ENCODE assay signal across 18 cellular contexts in genomic region chr1:7313081-7313546, GRCh38.
DNase-seq lines count a peak whose midpoint lies in the region; ATAC-seq and TF ChIP-seq lines count a peak whose summit lies in the region.
"Had no signal": no experiment of that assay in that cellular context is flagged by ENCODE, and none has a peak within 500 bp of the region (broad histone marks: within the 10 kb centered on the region; RNA-seq: fewer than 3 reads in every experiment).

No MANE protein-coding gene starts in this region.

- H3K79me2 ChIP-seq in HCT116 (ENCODE audit: insufficient read depth, low read length) (no peaks in the 10 kb centered on the region), osteoblast (ENCODE audit: insufficient read depth, low read length) (no peaks in the 10 kb centered on the region)

- no peak for TF ChIP-seq POLR2A in HCT116 (IDR thresholded peaks at IDR 0.05; ENCODE audit: borderline replicate concordance, extremely low read depth, insufficient read depth, insufficient read length)

- H3K9me3 ChIP-seq in HCT116 (ENCODE audit: control insufficient read depth in 1 of 2, insufficient read depth in 1 of 2, low read depth in 1 of 2, low read length in 2 of 2) = no peaks in the 10 kb centered on the region
- H3K9me3 ChIP-seq in endodermal cell (ENCODE audit: control insufficient read depth, low read length) = no peaks in the 10 kb centered on the region
- H3K9me3 ChIP-seq in osteoblast (ENCODE audit: low read depth, low read length) = no peaks in the 10 kb centered on the region
- H3K9me3 ChIP-seq in CD4-positive, alpha-beta T cell (ENCODE audit: control insufficient read depth, low read length) = no peaks in the 10 kb centered on the region

- peak overlapping the region; percentile 66 for H3K27ac ChIP-seq in HCT116 (ENCODE audit: low read depth, low read length)
- no peak overlapping the region for H3K27ac ChIP-seq in endodermal cell (ENCODE audit: low read depth, low read length)
- no peak overlapping the region for H3K27ac ChIP-seq in osteoblast (ENCODE audit: low read depth, low read length)
- peak overlapping the region in 3 of 59 donors; percentile 5 to 41 (median 12) for H3K27ac ChIP-seq in dorsolateral prefrontal cortex
- H3K27ac ChIP-seq in CD4-positive, alpha-beta T cell (ENCODE audit: low read depth, low read length) = no peak overlapping the region

- 0 out of 2 replicates have a peak, but pooled peaks have one; percentile 4 for TF ChIP-seq RAD21 in HCT116 (IDR thresholded peaks at IDR 0.05; ENCODE audit: low read depth)

- peaks cover 5% of the 10 kb centered on the region for H3K9me3 Mint-ChIP-seq in endodermal cell
- peaks cover 8% of the 10 kb centered on the region for H3K9me3 Mint-ChIP-seq in CD4-positive, alpha-beta T cell
- peaks cover 10% of the 10 kb centered on the region for H3K9me3 Mint-ChIP-seq in progenitor cell of endocrine pancreas (ENCODE audit: low read depth)
- H3K9me3 Mint-ChIP-seq: activated CD4-positive, alpha-beta T cell treated with anti-CD3 and anti-CD28 coated beads, Interleukin-2, amount 10 ng/mL, durations not matched to agents 24 days and 14 days had no signal

- BruUV-seq in HCT116 (replicated peaks; lab: Mats Ljungman, UMichigan) = no TSS peak

- intact Hi-C loops in HCT116 (cut with micrococcal nuclease) = no loop called here
- intact Hi-C loops in dorsolateral prefrontal cortex (cut with DNase I) = no loop called here
- intact Hi-C loops in CD4-positive, alpha-beta T cell (cut with DNase I, micrococcal nuclease) = no loop called here

- H4K20me1 ChIP-seq in HCT116 (ENCODE audit: insufficient read depth) = no peaks in the 10 kb centered on the region
- no peaks in the 10 kb centered on the region for H4K20me1 ChIP-seq in osteoblast (ENCODE audit: insufficient read depth, low read length)

- POLR2A ChIA-PET in HCT116 (lab: Charles Lee) = interaction anchor here (1.2 kb wide), 1 partner anchor 13 kb away, joined by 3 read pairs; no protein-coding TSS in a partner anchor
- POLR2A ChIA-PET in CD4-positive, alpha-beta T cell (lab: Charles Lee) = no interaction called here

- H3K36me3 Mint-ChIP-seq in endodermal cell (ENCODE audit: low read depth) = no peaks in the 10 kb centered on the region
- no peaks in the 10 kb centered on the region for H3K36me3 Mint-ChIP-seq in CD4-positive, alpha-beta T cell (ENCODE audit: low read depth)
- H3K36me3 Mint-ChIP-seq in progenitor cell of endocrine pancreas (ENCODE audit: insufficient read depth) = no peaks in the 10 kb centered on the region
- H3K36me3 Mint-ChIP-seq: CD8-positive, alpha-beta T cell; IgD-negative memory B cell had no signal

- H3K4me1 ChIP-seq in HCT116 (ENCODE audit: control insufficient read depth in 1 of 2, insufficient read depth in 2 of 2, low read length in 2 of 2) = peaks cover 15 to 29% of the 10 kb centered on the region in 2 experiments; a peak in 3 of 4 replicates
- no peaks in the 10 kb centered on the region for H3K4me1 ChIP-seq in endodermal cell (ENCODE audit: control insufficient read depth, insufficient read depth, low read length)
- H3K4me1 ChIP-seq in osteoblast (ENCODE audit: insufficient read depth, low read length) = peaks cover 4% of the 10 kb centered on the region

- DNase-seq in HCT116 (ENCODE audit: low read depth, low spot score) (no peak), NCI-H748 treated with DMSO at 0.1 percent for 48 hours (lab: John Stamatoyannopoulos, UW) (peak; percentile 2), endodermal cell (peak; percentile 22), osteoblast (ENCODE audit: insufficient read length, low spot score, missing footprints) (no peak), MV-4-11 (lab: John Stamatoyannopoulos, UW) (no peak), dorsolateral prefrontal cortex (no peak), progenitor cell of endocrine pancreas (ENCODE audit: low spot score, unreplicated experiment) (no peak)
- DNase-seq in CD4-positive, alpha-beta T cell = no peak
- DNase-seq: aorta; CD8-positive, alpha-beta T cell; effector memory CD4-positive, alpha-beta T cell; glutamatergic neuron; left cardiac atrium; NCI-H2029 treated with DMSO at 0.1 percent for 48 hours; nephron progenitor cell; T-helper 17 cell had no signal

- H3K4me1 Mint-ChIP-seq in endodermal cell = no peaks in the 10 kb centered on the region
- H3K4me1 Mint-ChIP-seq in CD4-positive, alpha-beta T cell (ENCODE audit: low read depth) = no peaks in the 10 kb centered on the region
- H3K4me1 Mint-ChIP-seq in progenitor cell of endocrine pancreas (ENCODE audit: low read depth) = no peaks in the 10 kb centered on the region
- H3K4me1 Mint-ChIP-seq: activated CD4-positive, alpha-beta T cell treated with anti-CD3 and anti-CD28 coated beads, Interleukin-2, amount 10 ng/mL, durations not matched to agents 24 days and 14 days; IgD-negative memory B cell; T-helper 17 cell had no signal

- H3K4me3 Mint-ChIP-seq in endodermal cell (no peak overlapping the region), progenitor cell of endocrine pancreas (ENCODE audit: low read depth) (no peak overlapping the region)
- no peak overlapping the region for H3K4me3 Mint-ChIP-seq in CD4-positive, alpha-beta T cell
- H3K4me3 Mint-ChIP-seq: activated CD4-positive, alpha-beta T cell treated with anti-CD3 and anti-CD28 coated beads, Interleukin-2, amount 10 ng/mL, durations not matched to agents 24 days and 14 days; CD8-positive, alpha-beta T cell; IgD-negative memory B cell; nephron progenitor cell; T-helper 17 cell had no signal

- H3K27me3 ChIP-seq in HCT116 (ENCODE audit: insufficient read depth, low read length) (no peaks in the 10 kb centered on the region), endodermal cell (ENCODE audit: control insufficient read depth, insufficient read depth, low read length, poor library complexity, severe bottlenecking) (peaks cover 63% of the 10 kb centered on the region), osteoblast (ENCODE audit: insufficient read depth, low read length) (no peaks in the 10 kb centered on the region), dorsolateral prefrontal cortex (no peaks in the 10 kb centered on the region)
- no peaks in the 10 kb centered on the region for H3K27me3 ChIP-seq in CD4-positive, alpha-beta T cell (ENCODE audit: control insufficient read depth, insufficient read depth, low read length)

- no peaks in the 10 kb centered on the region for H3K9me2 ChIP-seq in HCT116 (ENCODE audit: insufficient read depth)

- RAD21 ChIA-PET in HCT116 (lab: Charles Lee; ENCODE audit: low non-redundant PET in 1 of 2, low total read pairs in 2 of 2, uncharacterized antibody in 2 of 2, unreplicated experiment in 2 of 2) = no interaction called here

- no peak for ATAC-seq in HCT116
- ATAC-seq in CD4-positive, alpha-beta T cell (ENCODE audit: poor library complexity) = no peak
- ATAC-seq: CD8-positive, alpha-beta T cell; left cardiac atrium; T-helper 17 cell had no signal

- H3K4me3 ChIP-seq in HCT116 (replicated peaks in 1 of 2; ENCODE audit: low read depth in 1 of 2, low read length in 2 of 2) = no peak overlapping the region
- no peak overlapping the region for H3K4me3 ChIP-seq in endodermal cell (ENCODE audit: low read length)
- no peak overlapping the region for H3K4me3 ChIP-seq in osteoblast (ENCODE audit: insufficient read depth, low read length)
- H3K4me3 ChIP-seq in dorsolateral prefrontal cortex = peak overlapping the region in 2 of 59 donors; percentile 5 to 35

- 83 to 90% methylated on average over 6 to 8 of the region's 8 CpGs for WGBS in endodermal cell (ENCODE audit: insufficient coverage in 1 of 2, insufficient read length in 1 of 2), 2 experiments

- no peak overlapping the region for H2AFZ ChIP-seq in HCT116 (ENCODE audit: low read depth, low read length, poor library complexity, severe bottlenecking)
- peak overlapping the region; percentile 44 for H2AFZ ChIP-seq in osteoblast (ENCODE audit: low read length)

- H3K9ac ChIP-seq in HCT116 (ENCODE audit: low read length) = no peak overlapping the region
- H3K9ac ChIP-seq in endodermal cell (ENCODE audit: extremely low read depth, low read length, poor library complexity, severe bottlenecking) = no peak overlapping the region

- H3K27ac Mint-ChIP-seq in endodermal cell (no peak overlapping the region), progenitor cell of endocrine pancreas (no peak overlapping the region)
- H3K27ac Mint-ChIP-seq in CD4-positive, alpha-beta T cell = no peak overlapping the region
- H3K27ac Mint-ChIP-seq: activated CD4-positive, alpha-beta T cell treated with anti-CD3 and anti-CD28 coated beads, Interleukin-2, amount 10 ng/mL, durations not matched to agents 24 days and 14 days; CD8-positive, alpha-beta T cell; IgD-negative memory B cell; nephron progenitor cell; T-helper 17 cell had no signal

- H3K36me3 ChIP-seq in HCT116 (ENCODE audit: control insufficient read depth in 1 of 2, insufficient read depth in 2 of 2, low read length in 2 of 2) (no peaks in the 10 kb centered on the region), endodermal cell (ENCODE audit: control insufficient read depth, insufficient read depth, low read length) (no peaks in the 10 kb centered on the region), osteoblast (ENCODE audit: insufficient read depth, low read length) (no peaks in the 10 kb centered on the region)

- TF ChIP-seq CTCF in HCT116 (IDR thresholded peaks at IDR 0.05 in 2 of 3, conservative IDR thresholded peaks at IDR 0.05 in 1 of 3; ENCODE audit: borderline replicate concordance in 1 of 3, insufficient read depth in 1 of 3, low read depth in 2 of 3, low read length in 2 of 3) (no peak), endodermal cell (conservative IDR thresholded peaks at IDR 0.05) (no peak), osteoblast (IDR thresholded peaks at IDR 0.05; ENCODE audit: extremely low read depth, low read depth, low read length) (no peak), dorsolateral prefrontal cortex (IDR thresholded peaks at IDR 0.05 in 54 of 56, conservative IDR thresholded peaks at IDR 0.05 in 2 of 56; ENCODE audit: low read depth in 1 of 56, partially characterized antibody in 56 of 56) (no peak), progenitor cell of endocrine pancreas (IDR thresholded peaks at IDR 0.05; ENCODE audit: unreplicated experiment) (no peak)
- no peak for TF ChIP-seq CTCF in CD4-positive, alpha-beta T cell (IDR thresholded peaks at IDR 0.05)

- CTCF ChIA-PET in HCT116 (lab: Charles Lee) = no interaction called here
- CTCF ChIA-PET in CD4-positive, alpha-beta T cell (lab: Charles Lee) = no interaction called here

- peak overlapping the region; percentile 10; the same call in 1 of the 2 replicates for H3K4me2 ChIP-seq in HCT116 (ENCODE audit: low read length)
- H3K4me2 ChIP-seq in osteoblast (ENCODE audit: insufficient read depth, low read length) = no peak overlapping the region

- H3K27me3 Mint-ChIP-seq in endodermal cell (ENCODE audit: insufficient read depth) (peaks cover 64% of the 10 kb centered on the region), progenitor cell of endocrine pancreas (peaks cover 8% of the 10 kb centered on the region)
- H3K27me3 Mint-ChIP-seq in CD4-positive, alpha-beta T cell = peaks cover 28% of the 10 kb centered on the region

TF ChIP-seq in HCT116, 20 proteins besides CTCF, POLR2A, EP300 and RAD21 (continues in another document):
- TF ChIP-seq POLR2AphosphoS5 (IDR thresholded peaks at IDR 0.05; ENCODE audit: low read depth, low read length) = no peak
- TF ChIP-seq MAX (IDR thresholded peaks at IDR 0.05) = no peak; the same call in 1 of the 2 replicates

Comparison
In these comparisons a context has a peak if more than half of its experiments do, and no peak if none do; other contexts are left out.
1. DNase-seq: peak in NCI-H748 treated with DMSO at 0.1 percent for 48 hours (single experiment) and endodermal cell (single experiment); none in HCT116 (single experiment), osteoblast (single experiment), MV-4-11 (single experiment), dorsolateral prefrontal cortex (0 of 10), CD4-positive, alpha-beta T cell (0 of 10) and progenitor cell of endocrine pancreas (single experiment).